Comparison of ENCODE assay signal across 18 cellular contexts in genomic region chr11:85746640-85747039, GRCh38.
"Had no signal": no experiment of that assay in that cellular context is flagged by ENCODE, and none has a peak within 500 bp of the region (broad histone marks: within the 10 kb centered on the region; RNA-seq: fewer than 3 reads in every experiment).

No MANE protein-coding gene starts in this region.

- H3K27ac Mint-ChIP-seq: activated naive CD8-positive, alpha-beta T cell treated with anti-CD3 and anti-CD28 coated beads for 36 hours; activated T-cell treated with anti-CD3 and anti-CD28 coated beads, Interleukin-2, amount 50 U/mL, for 72 hours; brain; naive B cell; WTC11 had no signal

- H3K27ac ChIP-seq: lower lobe of right lung, parathyroid adenoma, sigmoid colon, testis had no signal

- H3K4me1 Mint-ChIP-seq: naive B cell had no signal

- H3K4me3 Mint-ChIP-seq: activated naive CD8-positive, alpha-beta T cell treated with anti-CD3 and anti-CD28 coated beads for 36 hours; activated T-cell treated with anti-CD3 and anti-CD28 coated beads, Interleukin-2, amount 50 U/mL, for 72 hours; brain; naive B cell; WTC11 had no signal

- H3K9me3 ChIP-seq: lower lobe of right lung, sigmoid colon, spleen, stomach, testis had no signal

- ATAC-seq: activated T-cell treated with anti-CD3 and anti-CD28 coated beads, Interleukin-2, amount 50 U/mL, for 72 hours; lower lobe of right lung; WTC11 had no signal

- H2AFZ ChIP-seq: parathyroid adenoma had no signal

- H3K79me2 ChIP-seq: parathyroid adenoma had no signal

- H3K27me3 Mint-ChIP-seq: activated naive CD8-positive, alpha-beta T cell treated with anti-CD3 and anti-CD28 coated beads for 36 hours had no signal

- H3K4me1 ChIP-seq: parathyroid adenoma, sigmoid colon had no signal

- H3K36me3 ChIP-seq: lower lobe of right lung, sigmoid colon, stomach had no signal

- H3K4me3 ChIP-seq: lower lobe of right lung, sigmoid colon, spleen, stomach, testis had no signal

- H3K9ac ChIP-seq: parathyroid adenoma had no signal

- DNase-seq: activated CD4-positive, alpha-beta T cell treated with anti-CD3 and anti-CD28 coated beads for 4 hours; activated CD8-positive, alpha-beta memory T cell treated with anti-CD3 and anti-CD28 coated beads, Interleukin-2, amount 50 U/mL, for 48 hours; activated naive CD8-positive, alpha-beta T cell treated with anti-CD3 and anti-CD28 coated beads for 36 hours; activated T-cell treated with anti-CD3 and anti-CD28 coated beads, Interleukin-2, amount 50 U/mL, for 72 hours; amygdala; effector CD8-positive, alpha-beta T cell; head of caudate nucleus; left cardiac atrium; lower lobe of right lung; naive B cell; sigmoid colon; spleen; stomach; T-helper 2 cell; testis had no signal

- H3K27me3 ChIP-seq: sigmoid colon, stomach, testis had no signal

- H3K36me3 Mint-ChIP-seq: brain, naive B cell, WTC11 had no signal

- H3K9me3 Mint-ChIP-seq: activated naive CD8-positive, alpha-beta T cell treated with anti-CD3 and anti-CD28 coated beads for 36 hours; activated T-cell treated with anti-CD3 and anti-CD28 coated beads, Interleukin-2, amount 50 U/mL, for 72 hours; brain; naive B cell; WTC11 had no signal
